In genomic region chr17:29135464-29135863, GRCh38 we compare ENCODE assay signal across 14 cellular contexts. TPM values are rescaled to one million over a fixed set of nuclear protein-coding genes. Genes with fewer than 3 reads are reported as not detected.
DNase-seq lines count a peak whose midpoint lies in the region; ATAC-seq and TF ChIP-seq lines count a peak whose summit lies in the region.
"Had no signal": no experiment of that assay in that cellular context is flagged by ENCODE, and none has a peak within 500 bp of the region (broad histone marks: within the 10 kb centered on the region; RNA-seq: fewer than 3 reads in every experiment).

No MANE protein-coding gene starts in this region.

- TF ChIP-seq CTCF in glutamatergic neuron (IDR thresholded peaks at IDR 0.05; ENCODE audit: partially characterized antibody, unreplicated experiment) = no peak

- no peak for ATAC-seq in activated T-cell treated with anti-CD3 and anti-CD28 coated beads, Interleukin-2, amount 50 U/mL, for 72 hours (replicated peaks in 1 of 2)
- ATAC-seq in T-cell (replicated peaks in 1 of 4) = no peak
- ATAC-seq in stimulated activated effector memory CD8-positive, alpha-beta T cell treated with anti-CD3 and anti-CD28 coated beads, Interleukin-12 subunit alpha, Interleukin-12 subunit beta, amount 100 ng/mL, for 72 hours = no peak
- ATAC-seq in GM18511 (IDR thresholded peaks at IDR 0.05; ENCODE audit: unreplicated experiment) = no peak
- ATAC-seq: CD8-positive, alpha-beta T cell; PC-3 had no signal

- H3K4me1 Mint-ChIP-seq in activated T-cell treated with anti-CD3 and anti-CD28 coated beads, Interleukin-2, amount 50 U/mL, for 72 hours (ENCODE audit: low read depth) = peaks cover 88% of the 10 kb centered on the region
- H3K4me1 Mint-ChIP-seq in T-cell (peaks cover 56 to 70% (median 61%) of the 10 kb centered on the region in 3 donors), glutamatergic neuron (ENCODE audit: low read depth, unreplicated experiment) (peaks cover 72% of the 10 kb centered on the region)
- H3K4me1 Mint-ChIP-seq in stimulated activated effector memory CD8-positive, alpha-beta T cell treated with anti-CD3 and anti-CD28 coated beads, Interleukin-12 subunit alpha, Interleukin-12 subunit beta, amount 100 ng/mL, for 72 hours = peaks cover 82% of the 10 kb centered on the region

- H3K27ac Mint-ChIP-seq in activated T-cell treated with anti-CD3 and anti-CD28 coated beads, Interleukin-2, amount 50 U/mL, for 72 hours = peak overlapping the region; percentile 77
- peak overlapping the region; percentile 6 to 11 for H3K27ac Mint-ChIP-seq in T-cell
- H3K27ac Mint-ChIP-seq in glutamatergic neuron (ENCODE audit: unreplicated experiment) = peak overlapping the region; percentile 93
- peak overlapping the region; percentile 68 for H3K27ac Mint-ChIP-seq in stimulated activated effector memory CD8-positive, alpha-beta T cell treated with anti-CD3 and anti-CD28 coated beads, Interleukin-12 subunit alpha, Interleukin-12 subunit beta, amount 100 ng/mL, for 72 hours
- H3K27ac Mint-ChIP-seq: CD8-positive, alpha-beta T cell had no signal

- peak overlapping the region in 1 of 2 donors; percentile 89 for H3K4me3 Mint-ChIP-seq in activated T-cell treated with anti-CD3 and anti-CD28 coated beads, Interleukin-2, amount 50 U/mL, for 72 hours
- no peak overlapping the region for H3K4me3 Mint-ChIP-seq in T-cell
- peak overlapping the region; percentile 77 for H3K4me3 Mint-ChIP-seq in glutamatergic neuron (ENCODE audit: unreplicated experiment)
- no peak overlapping the region for H3K4me3 Mint-ChIP-seq in stimulated activated effector memory CD8-positive, alpha-beta T cell treated with anti-CD3 and anti-CD28 coated beads, Interleukin-12 subunit alpha, Interleukin-12 subunit beta, amount 100 ng/mL, for 72 hours
- H3K4me3 Mint-ChIP-seq: CD8-positive, alpha-beta T cell had no signal

- CTCF ChIA-PET in T-cell (lab: Charles Lee) = interaction anchor here in 1 of 2 donors (0.7 kb wide), 1 partner anchor 9 kb away, joined by 3 read pairs; no protein-coding TSS in a partner anchor

- POLR2A ChIA-PET in T-cell (lab: Charles Lee) = no interaction called here

- no peaks in the 10 kb centered on the region for H3K27me3 Mint-ChIP-seq in activated T-cell treated with anti-CD3 and anti-CD28 coated beads, Interleukin-2, amount 50 U/mL, for 72 hours (ENCODE audit: low read depth)
- no peaks in the 10 kb centered on the region for H3K27me3 Mint-ChIP-seq in T-cell
- H3K27me3 Mint-ChIP-seq in glutamatergic neuron (ENCODE audit: unreplicated experiment) = peaks cover 17% of the 10 kb centered on the region
- H3K27me3 Mint-ChIP-seq: IgD-negative memory B cell had no signal

- H3K36me3 Mint-ChIP-seq in activated T-cell treated with anti-CD3 and anti-CD28 coated beads, Interleukin-2, amount 50 U/mL, for 72 hours (ENCODE audit: insufficient read depth in 2 of 2) = peaks cover 2 to 3% of the 10 kb centered on the region in 2 donors
- peaks cover 15% of the 10 kb centered on the region for H3K36me3 Mint-ChIP-seq in T-cell
- H3K36me3 Mint-ChIP-seq in glutamatergic neuron (ENCODE audit: unreplicated experiment) = no peaks in the 10 kb centered on the region
- peaks cover 51% of the 10 kb centered on the region for H3K36me3 Mint-ChIP-seq in stimulated activated effector memory CD8-positive, alpha-beta T cell treated with anti-CD3 and anti-CD28 coated beads, Interleukin-12 subunit alpha, Interleukin-12 subunit beta, amount 100 ng/mL, for 72 hours

- DNase-seq in activated T-cell treated with anti-CD3 and anti-CD28 coated beads, Interleukin-2, amount 50 U/mL, for 72 hours = no peak
- DNase-seq in activated T-cell treated with anti-CD3 and anti-CD28 coated beads, Interleukin-2, amount 50 U/mL, for 48 hours = no peak
- no peak for DNase-seq in T-cell
- peak; percentile 52 for DNase-seq in glutamatergic neuron
- DNase-seq in stimulated activated effector memory CD8-positive, alpha-beta T cell treated with anti-CD3 and anti-CD28 coated beads, Interleukin-12 subunit alpha, Interleukin-12 subunit beta, amount 100 ng/mL, for 72 hours (ENCODE audit: low spot score in 2 of 2) = no peak
- DNase-seq in hypothalamus (lab: John Stamatoyannopoulos, UW) = no peak
- DNase-seq: CD8-positive, alpha-beta T cell; DMS79; NCI-H187 treated with DMSO at 0.1 percent for 48 hours; NCI-H510A; NCI-H774; PC-3 had no signal

- H3K9me3 Mint-ChIP-seq in activated T-cell treated with anti-CD3 and anti-CD28 coated beads, Interleukin-2, amount 50 U/mL, for 72 hours = no peaks in the 10 kb centered on the region
- no peaks in the 10 kb centered on the region for H3K9me3 Mint-ChIP-seq in T-cell
- peaks cover 17% of the 10 kb centered on the region for H3K9me3 Mint-ChIP-seq in glutamatergic neuron (ENCODE audit: unreplicated experiment)
- no peaks in the 10 kb centered on the region for H3K9me3 Mint-ChIP-seq in stimulated activated effector memory CD8-positive, alpha-beta T cell treated with anti-CD3 and anti-CD28 coated beads, Interleukin-12 subunit alpha, Interleukin-12 subunit beta, amount 100 ng/mL, for 72 hours
- H3K9me3 Mint-ChIP-seq: CD8-positive, alpha-beta T cell; IgD-negative memory B cell had no signal

RNA-seq across cellular contexts. Expression of gene MYO18A, which starts 44.7 kb away (rescaled TPM):
- 10 to 100 TPM; 49.5 to 51.2 TPM for total RNA-seq in activated T-cell treated with anti-CD3 and anti-CD28 coated beads, Interleukin-2, amount 50 U/mL, for 72 hours
- total RNA-seq in T-cell (100 to 1,000 TPM; 119 to 151 (median 145) TPM), glutamatergic neuron (ENCODE audit: unreplicated experiment) (465 TPM)

Comparison
In these comparisons a context has a peak if more than half of its experiments do, and no peak if none do; other contexts are left out.
1. H3K27ac Mint-ChIP-seq: peak in every context shown above with its lines; median percentile 93 in glutamatergic neuron; 77 in activated T-cell treated with anti-CD3 and anti-CD28 coated beads, Interleukin-2, amount 50 U/mL, for 72 hours; 68 in stimulated activated effector memory CD8-positive, alpha-beta T cell treated with anti-CD3 and anti-CD28 coated beads, Interleukin-12 subunit alpha, Interleukin-12 subunit beta, amount 100 ng/mL, for 72 hours; 8 in T-cell.